In genomic region chr3:172607305-172608121, GRCh38 we compare ENCODE assay signal across 9 cellular contexts.
DNase-seq lines count a peak whose midpoint lies in the region; ATAC-seq, FAIRE-seq and TF ChIP-seq lines count a peak whose summit lies in the region.
"Had no signal": no experiment of that assay in that cellular context is flagged by ENCODE, and none has a peak within 500 bp of the region (broad histone marks: within the 10 kb centered on the region; RNA-seq: fewer than 3 reads in every experiment).

No MANE protein-coding gene starts in this region.

- no peak overlapping the region for H3K4me3 Mint-ChIP-seq in mesothelial cell of epicardium

- no peaks in the 10 kb centered on the region for H3K36me3 ChIP-seq in bronchial epithelial cell (ENCODE audit: control insufficient read depth, insufficient read depth, low read length)

- DNase-seq in Caki2 (ENCODE audit: low read depth) (peak; percentile 65), bronchial epithelial cell (ENCODE audit: low read depth) (peak; percentile 95), mesothelial cell of epicardium (ENCODE audit: low spot score in 2 of 2, unreplicated experiment in 2 of 2) (no peak), head of caudate nucleus (no peak), MV-4-11 (lab: John Stamatoyannopoulos, UW) (no peak), HuH-7 (ENCODE audit: low spot score) (no peak)

- peaks cover 4% of the 10 kb centered on the region for H3K36me3 Mint-ChIP-seq in mesothelial cell of epicardium

- H3K27ac Mint-ChIP-seq in mesothelial cell of epicardium: peak overlapping the region; percentile 60
- H3K27ac Mint-ChIP-seq: progenitor cell of endocrine pancreas had no signal

- no peaks in the 10 kb centered on the region for H3K27me3 Mint-ChIP-seq in mesothelial cell of epicardium (ENCODE audit: low read depth)
- H3K27me3 Mint-ChIP-seq: progenitor cell of endocrine pancreas had no signal

- in situ Hi-C loops in Caki2 (cut with HindIII; ENCODE audit: low pct_unique_long_range_greater_than_20kb, low sequenced_read_pairs): no loop called here

- H3K27me3 ChIP-seq in bronchial epithelial cell (ENCODE audit: control insufficient read depth, insufficient read depth, low read length): no peaks in the 10 kb centered on the region

- intact Hi-C loops in head of caudate nucleus (cut with DNase I): no loop called here

- no peak for FAIRE-seq in bronchial epithelial cell (lab: Jason Lieb, UNC)

- H3K9me3 Mint-ChIP-seq in mesothelial cell of epicardium: peaks cover 19% of the 10 kb centered on the region

- H3K4me3 ChIP-seq in bronchial epithelial cell (ENCODE audit: low read depth, low read length): no peak overlapping the region

- ATAC-seq in HG03432 (IDR thresholded peaks at IDR 0.05; ENCODE audit: unreplicated experiment) (peak; percentile 64), GM21390 (IDR thresholded peaks at IDR 0.05; ENCODE audit: unreplicated experiment) (no peak)

- TF ChIP-seq CTCF in bronchial epithelial cell (IDR thresholded peaks at IDR 0.05; ENCODE audit: insufficient read depth, low read length, severe bottlenecking) (no peak), mesothelial cell of epicardium (IDR thresholded peaks at IDR 0.05; ENCODE audit: unreplicated experiment) (no peak)

- H3K4me1 Mint-ChIP-seq in mesothelial cell of epicardium: peaks cover 25% of the 10 kb centered on the region

Comparison
In these comparisons a context has a peak if more than half of its experiments do, and no peak if none do; other contexts are left out.
1. DNase-seq: peak in Caki2 (single experiment) and bronchial epithelial cell (single experiment); none in mesothelial cell of epicardium (0 of 2), head of caudate nucleus (0 of 42), MV-4-11 (single experiment) and HuH-7 (single experiment).